ENCODE assay signal across 1 cellular context in the genomic region with DNA sequence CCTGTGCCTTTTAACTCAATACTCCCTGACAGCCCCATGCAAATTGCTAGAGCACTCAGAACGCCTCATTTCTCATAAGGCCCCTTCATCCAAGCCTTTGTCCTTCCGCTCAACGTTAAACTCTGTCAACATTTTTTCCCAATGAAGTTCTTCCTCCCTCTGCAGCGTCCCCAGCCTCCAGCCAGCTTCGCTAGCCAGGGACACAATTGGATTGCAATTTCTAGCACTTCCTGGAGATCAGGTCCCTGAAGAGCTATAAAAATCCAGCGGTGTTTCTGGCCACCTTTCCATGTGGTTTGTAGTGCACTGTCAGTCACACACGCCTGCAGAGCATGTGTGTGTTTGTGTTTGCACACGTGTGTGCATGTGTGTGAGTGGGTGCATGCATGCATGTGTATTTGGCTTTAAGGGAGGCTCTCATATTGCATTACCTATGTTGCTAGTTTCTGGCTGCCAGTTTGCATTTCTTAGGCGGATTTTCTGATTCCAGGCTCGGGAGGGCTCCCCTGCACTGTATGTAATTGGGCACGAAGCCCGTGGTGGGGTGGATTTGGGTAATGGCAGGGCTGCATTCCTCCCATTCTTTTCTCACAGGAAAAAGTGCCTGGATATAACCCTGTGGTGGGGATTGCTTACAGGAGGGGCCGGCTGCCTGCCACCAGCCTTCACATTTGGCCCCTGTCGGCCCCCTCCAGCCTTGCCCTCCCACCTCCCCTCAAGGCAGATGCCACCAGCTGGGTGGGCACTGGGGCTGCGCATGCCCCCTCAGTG.
TF ChIP-seq lines count a peak whose summit lies in the region.

No MANE protein-coding gene starts in this region.

TF ChIP-seq in HEK293, 187 proteins besides CTCF, POLR2A, EP300 and RAD21 (continued from another document):
- TF ChIP-seq, protein P1, sequence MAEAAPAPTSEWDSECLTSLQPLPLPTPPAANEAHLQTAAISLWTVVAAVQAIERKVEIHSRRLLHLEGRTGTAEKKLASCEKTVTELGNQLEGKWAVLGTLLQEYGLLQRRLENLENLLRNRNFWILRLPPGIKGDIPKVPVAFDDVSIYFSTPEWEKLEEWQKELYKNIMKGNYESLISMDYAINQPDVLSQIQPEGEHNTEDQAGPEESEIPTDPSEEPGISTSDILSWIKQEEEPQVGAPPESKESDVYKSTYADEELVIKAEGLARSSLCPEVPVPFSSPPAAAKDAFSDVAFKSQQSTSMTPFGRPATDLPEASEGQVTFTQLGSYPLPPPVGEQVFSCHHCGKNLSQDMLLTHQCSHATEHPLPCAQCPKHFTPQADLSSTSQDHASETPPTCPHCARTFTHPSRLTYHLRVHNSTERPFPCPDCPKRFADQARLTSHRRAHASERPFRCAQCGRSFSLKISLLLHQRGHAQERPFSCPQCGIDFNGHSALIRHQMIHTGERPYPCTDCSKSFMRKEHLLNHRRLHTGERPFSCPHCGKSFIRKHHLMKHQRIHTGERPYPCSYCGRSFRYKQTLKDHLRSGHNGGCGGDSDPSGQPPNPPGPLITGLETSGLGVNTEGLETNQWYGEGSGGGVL (tag by site-specific recombination; IDR thresholded peaks at IDR 0.05): no peak
- TF ChIP-seq GLIS1 (tag by site-specific recombination; IDR thresholded peaks at IDR 0.05): peak; percentile 69
- TF ChIP-seq REPIN1 (tag by site-specific recombination; IDR thresholded peaks at IDR 0.05; ENCODE audit: low read depth): no peak
- TF ChIP-seq ZNF19 (tag by site-specific recombination; IDR thresholded peaks at IDR 0.05; ENCODE audit: low read depth): no peak
- 0 out of 2 replicates have a peak, but pooled peaks have one; percentile 23 for TF ChIP-seq ZIC2 (tag by site-specific recombination; IDR thresholded peaks at IDR 0.05)
- TF ChIP-seq, protein P2, sequence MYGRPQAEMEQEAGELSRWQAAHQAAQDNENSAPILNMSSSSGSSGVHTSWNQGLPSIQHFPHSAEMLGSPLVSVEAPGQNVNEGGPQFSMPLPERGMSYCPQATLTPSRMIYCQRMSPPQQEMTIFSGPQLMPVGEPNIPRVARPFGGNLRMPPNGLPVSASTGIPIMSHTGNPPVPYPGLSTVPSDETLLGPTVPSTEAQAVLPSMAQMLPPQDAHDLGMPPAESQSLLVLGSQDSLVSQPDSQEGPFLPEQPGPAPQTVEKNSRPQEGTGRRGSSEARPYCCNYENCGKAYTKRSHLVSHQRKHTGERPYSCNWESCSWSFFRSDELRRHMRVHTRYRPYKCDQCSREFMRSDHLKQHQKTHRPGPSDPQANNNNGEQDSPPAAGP (tag by site-specific recombination; IDR thresholded peaks at IDR 0.05): no peak
- no peak for TF ChIP-seq ZFHX2 (tag by site-specific recombination; conservative IDR thresholded peaks at IDR 0.05)
- TF ChIP-seq ZNF10 (tag by site-specific recombination; IDR thresholded peaks at IDR 0.05): no peak
- no peak for TF ChIP-seq HOXC10 (CRISPR knock-in tag; IDR thresholded peaks at IDR 0.05)
- no peak for TF ChIP-seq ZEB2 (tag by site-specific recombination; IDR thresholded peaks at IDR 0.05)
- TF ChIP-seq ZBTB8A (tag by site-specific recombination; IDR thresholded peaks at IDR 0.05): peak; percentile 56; the same call in 1 of the 2 replicates
- no peak for TF ChIP-seq ZNF560 (tag by site-specific recombination; IDR thresholded peaks at IDR 0.05; ENCODE audit: borderline replicate concordance)
- no peak for TF ChIP-seq ZNF16 (tag by site-specific recombination; IDR thresholded peaks at IDR 0.05; ENCODE audit: low read depth)
- TF ChIP-seq, protein P3, sequence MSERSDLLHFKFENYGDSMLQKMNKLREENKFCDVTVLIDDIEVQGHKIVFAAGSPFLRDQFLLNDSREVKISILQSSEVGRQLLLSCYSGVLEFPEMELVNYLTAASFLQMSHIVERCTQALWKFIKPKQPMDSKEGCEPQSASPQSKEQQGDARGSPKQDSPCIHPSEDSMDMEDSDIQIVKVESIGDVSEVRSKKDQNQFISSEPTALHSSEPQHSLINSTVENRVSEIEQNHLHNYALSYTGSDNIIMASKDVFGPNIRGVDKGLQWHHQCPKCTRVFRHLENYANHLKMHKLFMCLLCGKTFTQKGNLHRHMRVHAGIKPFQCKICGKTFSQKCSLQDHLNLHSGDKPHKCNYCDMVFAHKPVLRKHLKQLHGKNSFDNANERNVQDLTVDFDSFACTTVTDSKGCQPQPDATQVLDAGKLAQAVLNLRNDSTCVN (tag by site-specific recombination; optimal IDR thresholded peaks at IDR 0.05): no peak
- no peak for TF ChIP-seq ZSCAN23 (tag by site-specific recombination; IDR thresholded peaks at IDR 0.05)
- TF ChIP-seq ZNF843 (tag by site-specific recombination; IDR thresholded peaks at IDR 0.05): no peak
- no peak for TF ChIP-seq ZNF202 (tag by site-specific recombination; IDR thresholded peaks at IDR 0.05; ENCODE audit: borderline replicate concordance)
- TF ChIP-seq ZNF423 (tag by site-specific recombination; IDR thresholded peaks at IDR 0.05): peak; percentile 35; the same call in 1 of the 2 replicates
- no peak for TF ChIP-seq ZNF473 (tag by site-specific recombination; IDR thresholded peaks at IDR 0.05)
- no peak for TF ChIP-seq ZNF211 (tag by site-specific recombination; IDR thresholded peaks at IDR 0.05; ENCODE audit: low read depth)
- TF ChIP-seq EGR2 (tag by site-specific recombination; IDR thresholded peaks at IDR 0.05; ENCODE audit: low read depth): no peak
- no peak for TF ChIP-seq ZNF626 (tag by site-specific recombination; IDR thresholded peaks at IDR 0.05)
- TF ChIP-seq ZNF521 (tag by site-specific recombination; IDR thresholded peaks at IDR 0.05): no peak
- TF ChIP-seq OVOL3 (tag by site-specific recombination; IDR thresholded peaks at IDR 0.05): no peak
